Comparison of ENCODE assay signal across 20 cellular contexts in genomic region chr11:61510178-61510979, GRCh38. TPM values are rescaled to one million over a fixed set of nuclear protein-coding genes. Genes with fewer than 3 reads are reported as not detected.
A peak's percentile ranks its signal among the peaks of the same experiment; 100 is the strongest.
DNase-seq lines count a peak whose midpoint lies in the region; ATAC-seq and TF ChIP-seq lines count a peak whose summit lies in the region.
"Had no signal": no experiment of that assay in that cellular context is flagged by ENCODE, and none has a peak within 500 bp of the region (broad histone marks: within the 10 kb centered on the region; RNA-seq: fewer than 3 reads in every experiment).

No MANE protein-coding gene starts in this region.

- no peak overlapping the region for H3K27ac Mint-ChIP-seq in activated T-cell treated with anti-CD3 and anti-CD28 coated beads, Interleukin-2, amount 50 U/mL, for 72 hours
- no peak overlapping the region for H3K27ac Mint-ChIP-seq in activated T-helper 2 cell treated with anti-CD3 and anti-CD28 coated beads, Interferon-gamma antibody, Interleukin-2, Interleukin-4, amounts not matched to agents 10 μg/mL and 5 μg/mL and 100 μg/mL, durations not matched to agents 14 hours and 24 hours and 36 hours
- H3K27ac Mint-ChIP-seq: activated CD4-positive, alpha-beta memory T cell treated with anti-CD3 and anti-CD28 coated beads for 36 hours had no signal

- peaks cover 51% of the 10 kb centered on the region for H3K27me3 Mint-ChIP-seq in activated T-cell treated with anti-CD3 and anti-CD28 coated beads, Interleukin-2, amount 50 U/mL, for 4 hours (ENCODE audit: low read depth)
- peaks cover 59% of the 10 kb centered on the region for H3K27me3 Mint-ChIP-seq in activated T-cell treated with anti-CD3 and anti-CD28 coated beads, Interleukin-2, amount 50 U/mL, for 72 hours (ENCODE audit: low read depth)
- peaks cover 37% of the 10 kb centered on the region for H3K27me3 Mint-ChIP-seq in activated T-helper 2 cell treated with anti-CD3 and anti-CD28 coated beads, Interferon-gamma antibody, Interleukin-2, Interleukin-4, amounts not matched to agents 10 μg/mL and 5 μg/mL and 100 μg/mL, durations not matched to agents 14 hours and 24 hours and 36 hours (ENCODE audit: low read depth)

- H3K27ac ChIP-seq in muscle layer of duodenum (ENCODE audit: low read length), result peak overlapping the region; percentile 60
- H3K27ac ChIP-seq in tibial artery, result peak overlapping the region; percentile 92 to 95
- H3K27ac ChIP-seq in foreskin keratinocyte, result no peak overlapping the region
- H3K27ac ChIP-seq: cardiac muscle cell had no signal

- peak overlapping the region in 1 of 2 donors; percentile 50 for H3K4me3 ChIP-seq in muscle layer of duodenum (ENCODE audit: low read depth in 1 of 2, low read length in 2 of 2)
- peak overlapping the region; percentile 46 to 58 for H3K4me3 ChIP-seq in tibial artery
- H3K4me3 ChIP-seq: mucosa of descending colon had no signal

- peaks cover 22% of the 10 kb centered on the region for H3K27me3 ChIP-seq in muscle layer of duodenum (ENCODE audit: low read depth, low read length)
- peaks cover 0 to 25% of the 10 kb centered on the region in 2 donors for H3K27me3 ChIP-seq in tibial artery
- H3K27me3 ChIP-seq in foreskin keratinocyte, result peaks cover 74% of the 10 kb centered on the region

- H3K36me3 Mint-ChIP-seq in activated T-cell treated with anti-CD3 and anti-CD28 coated beads, Interleukin-2, amount 50 U/mL, for 4 hours (ENCODE audit: insufficient read depth), result no peaks in the 10 kb centered on the region
- no peaks in the 10 kb centered on the region for H3K36me3 Mint-ChIP-seq in activated T-cell treated with anti-CD3 and anti-CD28 coated beads, Interleukin-2, amount 50 U/mL, for 72 hours (ENCODE audit: insufficient read depth in 2 of 2)
- no peaks in the 10 kb centered on the region for H3K36me3 Mint-ChIP-seq in activated T-helper 2 cell treated with anti-CD3 and anti-CD28 coated beads, Interferon-gamma antibody, Interleukin-2, Interleukin-4, amounts not matched to agents 10 μg/mL and 5 μg/mL and 100 μg/mL, durations not matched to agents 14 hours and 24 hours and 36 hours (ENCODE audit: low read depth)
- H3K36me3 Mint-ChIP-seq: activated CD4-positive, alpha-beta memory T cell treated with anti-CD3 and anti-CD28 coated beads for 36 hours had no signal

- peaks cover 8% of the 10 kb centered on the region for H3K4me1 Mint-ChIP-seq in activated T-cell treated with anti-CD3 and anti-CD28 coated beads, Interleukin-2, amount 50 U/mL, for 4 hours (ENCODE audit: low read depth)
- peaks cover 9% of the 10 kb centered on the region for H3K4me1 Mint-ChIP-seq in activated T-cell treated with anti-CD3 and anti-CD28 coated beads, Interleukin-2, amount 50 U/mL, for 72 hours (ENCODE audit: low read depth)
- peaks cover 6% of the 10 kb centered on the region for H3K4me1 Mint-ChIP-seq in activated T-helper 2 cell treated with anti-CD3 and anti-CD28 coated beads, Interferon-gamma antibody, Interleukin-2, Interleukin-4, amounts not matched to agents 10 μg/mL and 5 μg/mL and 100 μg/mL, durations not matched to agents 14 hours and 24 hours and 36 hours (ENCODE audit: low read depth)

- intact Hi-C loops in activated T-helper 2 cell treated with anti-CD3 and anti-CD28 coated beads, Interferon-gamma antibody, Interleukin-2, Interleukin-4, amounts not matched to agents 10 μg/mL and 5 μg/mL and 100 μg/mL, durations not matched to agents 14 hours and 24 hours and 36 hours (cut with micrococcal nuclease), result loop anchor here (10.0 kb wide), 1 partner anchor 176 kb away; the partner anchor contains the start of genes DDB1 and TKFC
- intact Hi-C loops in tibial artery (cut with DNase I; ENCODE audit: low total_unique reads), result no loop called here

- no peak for ATAC-seq in activated T-cell treated with anti-CD3 and anti-CD28 coated beads, Interleukin-2, amount 50 U/mL, for 4 hours
- no peak for ATAC-seq in activated T-cell treated with anti-CD3 and anti-CD28 coated beads, Interleukin-2, amount 50 U/mL, for 72 hours (replicated peaks in 1 of 2)
- ATAC-seq in foreskin keratinocyte, result no peak
- no peak for ATAC-seq in HG03139 (IDR thresholded peaks at IDR 0.05; ENCODE audit: unreplicated experiment)
- ATAC-seq: HepG2, mucosa of descending colon had no signal

- H3K9me3 Mint-ChIP-seq in activated T-cell treated with anti-CD3 and anti-CD28 coated beads, Interleukin-2, amount 50 U/mL, for 4 hours, result no peaks in the 10 kb centered on the region
- no peaks in the 10 kb centered on the region for H3K9me3 Mint-ChIP-seq in activated T-cell treated with anti-CD3 and anti-CD28 coated beads, Interleukin-2, amount 50 U/mL, for 72 hours
- H3K9me3 Mint-ChIP-seq in activated T-helper 2 cell treated with anti-CD3 and anti-CD28 coated beads, Interferon-gamma antibody, Interleukin-2, Interleukin-4, amounts not matched to agents 10 μg/mL and 5 μg/mL and 100 μg/mL, durations not matched to agents 14 hours and 24 hours and 36 hours, result no peaks in the 10 kb centered on the region
- H3K9me3 Mint-ChIP-seq: activated CD4-positive, alpha-beta memory T cell treated with anti-CD3 and anti-CD28 coated beads for 36 hours had no signal

- no peak for DNase-seq in activated T-cell treated with anti-CD3 and anti-CD28 coated beads, Interleukin-2, amount 50 U/mL, for 4 hours
- no peak for DNase-seq in activated T-cell treated with anti-CD3 and anti-CD28 coated beads, Interleukin-2, amount 50 U/mL, for 72 hours
- no peak for DNase-seq in activated T-helper 2 cell treated with anti-CD3 and anti-CD28 coated beads, Interferon-gamma antibody, Interleukin-2, Interleukin-4, amounts not matched to agents 10 μg/mL and 5 μg/mL and 100 μg/mL, durations not matched to agents 14 hours and 24 hours and 36 hours (ENCODE audit: low spot score)
- DNase-seq in tibial artery (peak; percentile 51 to 92), foreskin keratinocyte (no peak), NCI-H1048 (lab: John Stamatoyannopoulos, UW) (no peak)
- DNase-seq: activated CD4-positive, alpha-beta memory T cell treated with anti-CD3 and anti-CD28 coated beads for 36 hours; activated effector memory CD4-positive, alpha-beta T cell treated with anti-CD3 and anti-CD28 coated beads, Interleukin-2, amount 50 U/mL, for 16 hours; COR-L47; GDM1; MM.1S; mucosa of descending colon; NCI-H2107; SIG-M5; T1000 had no signal

- H3K4me3 Mint-ChIP-seq in activated T-cell treated with anti-CD3 and anti-CD28 coated beads, Interleukin-2, amount 50 U/mL, for 4 hours, result peak overlapping the region; percentile 38
- H3K4me3 Mint-ChIP-seq in activated T-cell treated with anti-CD3 and anti-CD28 coated beads, Interleukin-2, amount 50 U/mL, for 72 hours, result peak overlapping the region in 1 of 2 donors; percentile 31
- H3K4me3 Mint-ChIP-seq in activated T-helper 2 cell treated with anti-CD3 and anti-CD28 coated beads, Interferon-gamma antibody, Interleukin-2, Interleukin-4, amounts not matched to agents 10 μg/mL and 5 μg/mL and 100 μg/mL, durations not matched to agents 14 hours and 24 hours and 36 hours (ENCODE audit: low read depth), result peak overlapping the region; percentile 21
- H3K4me3 Mint-ChIP-seq: activated CD4-positive, alpha-beta memory T cell treated with anti-CD3 and anti-CD28 coated beads for 36 hours had no signal

- no peaks in the 10 kb centered on the region for H3K9me3 ChIP-seq in muscle layer of duodenum (ENCODE audit: control insufficient read depth in 1 of 2, low read length in 2 of 2)
- no peaks in the 10 kb centered on the region for H3K9me3 ChIP-seq in tibial artery
- H3K9me3 ChIP-seq: mucosa of descending colon, tibial nerve had no signal

- H3K4me1 ChIP-seq in muscle layer of duodenum (ENCODE audit: control insufficient read depth in 1 of 2, insufficient read depth in 2 of 2, low read length in 2 of 2) (peaks cover 0 to 16% of the 10 kb centered on the region in 2 donors), tibial artery (peaks cover 0 to 57% (median 48%) of the 10 kb centered on the region in 4 donors), foreskin keratinocyte (no peaks in the 10 kb centered on the region)

- H3K36me3 ChIP-seq in muscle layer of duodenum (ENCODE audit: control insufficient read depth in 1 of 2, insufficient read depth in 2 of 2, low read length in 2 of 2) (no peaks in the 10 kb centered on the region), tibial artery (no peaks in the 10 kb centered on the region)
- H3K36me3 ChIP-seq: cardiac muscle cell, tibial nerve had no signal

- TF ChIP-seq CTCF in tibial artery (IDR thresholded peaks at IDR 0.05) (no peak), foreskin keratinocyte (conservative IDR thresholded peaks at IDR 0.05) (no peak)

RNA-seq across cellular contexts. Expression of gene LRRC10B, which starts 1.8 kb away (rescaled TPM):
- not detected for total RNA-seq in activated T-cell treated with anti-CD3 and anti-CD28 coated beads, Interleukin-2, amount 50 U/mL, for 4 hours
- not detected for total RNA-seq in activated T-cell treated with anti-CD3 and anti-CD28 coated beads, Interleukin-2, amount 50 U/mL, for 72 hours
- 0.07 and 0.11 TPM in 2 replicates for total RNA-seq in activated T-helper 2 cell treated with anti-CD3 and anti-CD28 coated beads, Interferon-gamma antibody, Interleukin-2, Interleukin-4, amounts not matched to agents 10 μg/mL and 5 μg/mL and 100 μg/mL, durations not matched to agents 14 hours and 24 hours and 36 hours
- 0.07 TPM in 1 of 2 replicates, not detected in the other for total RNA-seq in foreskin keratinocyte
- 0.02 and 0.06 TPM in 2 replicates for polyA plus RNA-seq in foreskin keratinocyte
- total RNA-seq: activated CD4-positive, alpha-beta memory T cell treated with anti-CD3 and anti-CD28 coated beads for 36 hours; HepG2 had no signal
- polyA plus RNA-seq: HepG2 had no signal

Comparison
In these comparisons a context has a peak if more than half of its experiments do, and no peak if none do; other contexts are left out.
1. DNase-seq: peak in tibial artery (2 of 2); none in activated T-cell treated with anti-CD3 and anti-CD28 coated beads, Interleukin-2, amount 50 U/mL, for 4 hours (single experiment), activated T-cell treated with anti-CD3 and anti-CD28 coated beads, Interleukin-2, amount 50 U/mL, for 72 hours (0 of 2), activated T-helper 2 cell treated with anti-CD3 and anti-CD28 coated beads, Interferon-gamma antibody, Interleukin-2, Interleukin-4, amounts not matched to agents 10 μg/mL and 5 μg/mL and 100 μg/mL, durations not matched to agents 14 hours and 24 hours and 36 hours (single experiment), foreskin keratinocyte (0 of 2) and NCI-H1048 (single experiment).